In the genomic region with DNA sequence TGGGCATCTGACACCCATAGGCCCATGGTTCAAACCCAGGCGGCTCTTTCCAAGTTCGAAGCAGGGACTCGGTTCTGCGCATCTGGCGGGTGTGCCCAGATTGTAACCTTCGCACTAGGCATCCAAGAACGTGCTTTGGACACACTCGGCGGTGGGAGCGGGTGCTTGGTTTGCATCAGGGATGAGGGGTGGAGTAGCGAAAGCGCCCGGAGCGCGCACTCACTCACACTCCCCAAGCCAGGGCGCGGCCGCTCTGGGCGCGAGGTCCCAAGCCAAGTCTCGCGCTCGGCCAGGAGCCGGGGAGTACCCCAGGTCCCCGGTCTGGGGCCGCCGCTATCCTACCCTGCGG, we compare ENCODE assay signal across 10 cellular contexts. TPM values are rescaled to one million over a fixed set of nuclear protein-coding genes. Genes with fewer than 3 reads are reported as not detected.
DNase-seq lines count a peak whose midpoint lies in the region; TF ChIP-seq lines count a peak whose summit lies in the region.
"Had no signal": no experiment of that assay in that cellular context is flagged by ENCODE, and none has a peak within 500 bp of the region (broad histone marks: within the 10 kb centered on the region; RNA-seq: fewer than 3 reads in every experiment).

No MANE protein-coding gene starts in this region.

- peaks cover 12% of the 10 kb centered on the region for H3K4me1 ChIP-seq in mammary epithelial cell (ENCODE audit: insufficient read depth, low read length)
- no peaks in the 10 kb centered on the region for H3K4me1 ChIP-seq in skeletal muscle satellite cell (ENCODE audit: control insufficient read depth, insufficient read depth, low read length)

- H3K9me3 ChIP-seq in mammary epithelial cell (replicated peaks; ENCODE audit: insufficient read depth, low read length) (no peaks in the 10 kb centered on the region), skeletal muscle satellite cell (replicated peaks; ENCODE audit: low read length) (no peaks in the 10 kb centered on the region)

- in situ Hi-C loops in mammary epithelial cell (cut with MboI; ENCODE audit: low sequenced_read_pairs in 2 of 2) = no loop called here

- dilution Hi-C loops in mammary epithelial cell (cut with HindIII; ENCODE audit: low sequenced_read_pairs) = no loop called here

- peak overlapping the region; percentile 78 for H2AFZ ChIP-seq in mammary epithelial cell (ENCODE audit: low read depth, low read length)

- H3K9ac ChIP-seq in mammary epithelial cell (ENCODE audit: insufficient read depth, low read length) (no peak overlapping the region), skeletal muscle satellite cell (ENCODE audit: low read depth, low read length) (no peak overlapping the region)

- H3K36me3 ChIP-seq in H7 (replicated peaks; ENCODE audit: control insufficient read depth, insufficient read depth, low read length) = no peaks in the 10 kb centered on the region
- H3K36me3 ChIP-seq in mammary epithelial cell (ENCODE audit: insufficient read depth, low read length) = no peaks in the 10 kb centered on the region
- no peaks in the 10 kb centered on the region for H3K36me3 ChIP-seq in kidney epithelial cell (ENCODE audit: control insufficient read depth, insufficient read depth, low read length)
- H3K36me3 ChIP-seq in skeletal muscle satellite cell (ENCODE audit: insufficient read depth, low read length) = no peaks in the 10 kb centered on the region

- no peak overlapping the region for H3K27ac ChIP-seq in mammary epithelial cell (ENCODE audit: insufficient read depth, low read depth, low read length)

- H3K79me2 ChIP-seq in mammary epithelial cell (ENCODE audit: insufficient read depth, low read length) = no peaks in the 10 kb centered on the region

- TF ChIP-seq CTCF in mammary epithelial cell (conservative IDR thresholded peaks at IDR 0.05 in 1 of 2, IDR thresholded peaks at IDR 0.05 in 1 of 2; ENCODE audit: extremely low read depth in 1 of 2, insufficient read depth in 1 of 2, low read depth in 1 of 2, low read length in 2 of 2) = no peak
- TF ChIP-seq CTCF in kidney epithelial cell (IDR thresholded peaks at IDR 0.05; ENCODE audit: insufficient read depth, low read length, poor library complexity, severe bottlenecking) = no peak

- no peaks in the 10 kb centered on the region for H4K20me1 ChIP-seq in mammary epithelial cell (ENCODE audit: insufficient read depth, low read length)

- intact Hi-C loops in mammary epithelial cell (cut with micrococcal nuclease) = no loop called here

- no peak for DNase-seq in H7
- DNase-seq in mammary epithelial cell = no peak
- DNase-seq in kidney epithelial cell (ENCODE audit: low read depth) = no peak
- DNase-seq in stimulated activated CD8-positive, alpha-beta memory T cell treated with anti-CD3 and anti-CD28 coated beads, Interleukin-4, amount 100 ng/mL, for 48 hours = no peak
- no peak for DNase-seq in COR-L47 (lab: John Stamatoyannopoulos, UW)
- DNase-seq in pons (ENCODE audit: low spot score) = no peak
- no peak for DNase-seq in NOMO-1 treated with DMSO at 0.1 percent for 48 hours (lab: John Stamatoyannopoulos, UW; ENCODE audit: unreplicated experiment)
- DNase-seq: DND-41 had no signal

- CTCF ChIA-PET in mammary epithelial cell (lab: Charles Lee; ENCODE audit: low non-redundant PET) = no interaction called here

- peaks cover 42% of the 10 kb centered on the region for H3K27me3 ChIP-seq in H7 (ENCODE audit: control insufficient read depth, insufficient read depth, low read length)
- H3K27me3 ChIP-seq in mammary epithelial cell (ENCODE audit: insufficient read depth, low read length) = peaks cover 15% of the 10 kb centered on the region
- peaks cover 20% of the 10 kb centered on the region for H3K27me3 ChIP-seq in kidney epithelial cell (ENCODE audit: control insufficient read depth, insufficient read depth, low read length)
- H3K27me3 ChIP-seq in skeletal muscle satellite cell (ENCODE audit: control insufficient read depth, insufficient read depth, low read length) = peaks cover 56% of the 10 kb centered on the region

- peak overlapping the region; percentile 97 for H3K4me2 ChIP-seq in mammary epithelial cell (ENCODE audit: insufficient read depth, low read depth, low read length)
- peak overlapping the region; percentile 81 for H3K4me2 ChIP-seq in skeletal muscle satellite cell (ENCODE audit: low read length)

- WGBS in mammary epithelial cell (ENCODE audit: low coverage, missing lambda C conversion rate) = 16% methylated on average over 17 of the region's 28 CpGs

- H3K4me3 ChIP-seq in H7 (ENCODE audit: insufficient read depth, low read depth, low read length) = peak overlapping the region; percentile 66
- H3K4me3 ChIP-seq in mammary epithelial cell (replicated peaks in 1 of 3; ENCODE audit: insufficient read depth in 1 of 3, low read depth in 2 of 3, low read length in 3 of 3) = peak overlapping the region; percentile 43 to 50 (median 50)
- H3K4me3 ChIP-seq in kidney epithelial cell (ENCODE audit: low read depth, low read length) = peak overlapping the region; percentile 41
- H3K4me3 ChIP-seq in skeletal muscle satellite cell (ENCODE audit: low read length) = peak overlapping the region; percentile 65

- no TSS peak for BruUV-seq in mammary epithelial cell (replicated peaks; lab: Mats Ljungman, UMichigan)

RNA-seq across cellular contexts. Expression of a gene that starts 0.2 kb away (rescaled TPM):
- total RNA-seq in H7 (2014; rRNA removed; shearing (Covaris generic)) = 0.67 and 1.3 TPM in 2 replicates
- total RNA-seq in mammary epithelial cell (not detected), kidney epithelial cell (1.0 and 1.2 TPM in 2 replicates)
- not detected for polyA plus RNA-seq in mammary epithelial cell
- polyA minus RNA-seq in mammary epithelial cell = not detected
- under 0.01 TPM in 1 of 2 replicates, not detected in the other for total RNA-seq in skeletal muscle satellite cell (2012; rRNA removed)
- total RNA-seq: LHCN-M2 had no signal
